2 cellular contexts compared by ENCODE assay signal in the genomic region with DNA sequence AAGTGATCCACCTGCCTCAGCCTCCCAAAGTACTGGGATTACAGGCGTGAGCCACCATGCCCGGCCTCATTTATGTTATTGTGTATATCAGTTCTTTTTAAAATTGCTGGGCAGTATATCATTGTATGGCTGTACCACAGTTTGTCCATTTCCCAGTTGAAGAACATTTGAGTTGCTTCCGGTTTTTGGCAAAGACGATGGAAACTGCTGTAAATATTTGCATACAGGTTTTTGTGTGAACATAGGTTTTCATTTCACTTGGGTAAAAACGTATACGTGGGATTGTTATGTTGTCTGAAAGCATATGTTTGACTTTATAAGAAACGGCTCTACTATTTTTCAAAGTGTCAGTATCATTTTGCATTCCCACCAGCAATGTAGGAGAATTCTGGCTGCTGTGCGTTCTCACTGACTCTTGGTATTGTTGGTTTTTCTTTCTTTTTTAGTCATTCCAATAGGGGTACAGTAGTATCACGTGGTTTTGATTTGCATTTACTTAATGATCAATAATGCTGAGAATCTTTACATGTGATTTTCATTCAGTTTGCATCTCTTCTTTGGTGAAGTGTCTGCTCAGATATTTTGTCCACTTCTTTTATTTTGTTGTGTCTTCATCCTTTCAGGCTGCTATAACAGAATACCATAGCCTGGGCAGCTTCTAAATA.
A peak's percentile ranks its signal among the peaks of the same experiment; 100 is the strongest.
TF ChIP-seq lines count a peak whose summit lies in the region.

No MANE protein-coding gene starts in this region.

TF ChIP-seq in HepG2, 621 proteins besides CTCF, POLR2A, EP300 and RAD21 (continues in another document):
- TF ChIP-seq, protein P1, sequence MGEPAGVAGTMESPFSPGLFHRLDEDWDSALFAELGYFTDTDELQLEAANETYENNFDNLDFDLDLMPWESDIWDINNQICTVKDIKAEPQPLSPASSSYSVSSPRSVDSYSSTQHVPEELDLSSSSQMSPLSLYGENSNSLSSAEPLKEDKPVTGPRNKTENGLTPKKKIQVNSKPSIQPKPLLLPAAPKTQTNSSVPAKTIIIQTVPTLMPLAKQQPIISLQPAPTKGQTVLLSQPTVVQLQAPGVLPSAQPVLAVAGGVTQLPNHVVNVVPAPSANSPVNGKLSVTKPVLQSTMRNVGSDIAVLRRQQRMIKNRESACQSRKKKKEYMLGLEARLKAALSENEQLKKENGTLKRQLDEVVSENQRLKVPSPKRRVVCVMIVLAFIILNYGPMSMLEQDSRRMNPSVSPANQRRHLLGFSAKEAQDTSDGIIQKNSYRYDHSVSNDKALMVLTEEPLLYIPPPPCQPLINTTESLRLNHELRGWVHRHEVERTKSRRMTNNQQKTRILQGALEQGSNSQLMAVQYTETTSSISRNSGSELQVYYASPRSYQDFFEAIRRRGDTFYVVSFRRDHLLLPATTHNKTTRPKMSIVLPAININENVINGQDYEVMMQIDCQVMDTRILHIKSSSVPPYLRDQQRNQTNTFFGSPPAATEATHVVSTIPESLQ (CRISPR knock-in tag; conservative IDR thresholded peaks at IDR 0.05): no peak
- TF ChIP-seq SP4 (CRISPR knock-in tag; IDR thresholded peaks at IDR 0.05): no peak
- no peak for TF ChIP-seq ATF1 (CRISPR knock-in tag; IDR thresholded peaks at IDR 0.05)
- no peak for TF ChIP-seq KLF12 (CRISPR knock-in tag; IDR thresholded peaks at IDR 0.05; ENCODE audit: borderline replicate concordance)
- TF ChIP-seq, protein P2, sequence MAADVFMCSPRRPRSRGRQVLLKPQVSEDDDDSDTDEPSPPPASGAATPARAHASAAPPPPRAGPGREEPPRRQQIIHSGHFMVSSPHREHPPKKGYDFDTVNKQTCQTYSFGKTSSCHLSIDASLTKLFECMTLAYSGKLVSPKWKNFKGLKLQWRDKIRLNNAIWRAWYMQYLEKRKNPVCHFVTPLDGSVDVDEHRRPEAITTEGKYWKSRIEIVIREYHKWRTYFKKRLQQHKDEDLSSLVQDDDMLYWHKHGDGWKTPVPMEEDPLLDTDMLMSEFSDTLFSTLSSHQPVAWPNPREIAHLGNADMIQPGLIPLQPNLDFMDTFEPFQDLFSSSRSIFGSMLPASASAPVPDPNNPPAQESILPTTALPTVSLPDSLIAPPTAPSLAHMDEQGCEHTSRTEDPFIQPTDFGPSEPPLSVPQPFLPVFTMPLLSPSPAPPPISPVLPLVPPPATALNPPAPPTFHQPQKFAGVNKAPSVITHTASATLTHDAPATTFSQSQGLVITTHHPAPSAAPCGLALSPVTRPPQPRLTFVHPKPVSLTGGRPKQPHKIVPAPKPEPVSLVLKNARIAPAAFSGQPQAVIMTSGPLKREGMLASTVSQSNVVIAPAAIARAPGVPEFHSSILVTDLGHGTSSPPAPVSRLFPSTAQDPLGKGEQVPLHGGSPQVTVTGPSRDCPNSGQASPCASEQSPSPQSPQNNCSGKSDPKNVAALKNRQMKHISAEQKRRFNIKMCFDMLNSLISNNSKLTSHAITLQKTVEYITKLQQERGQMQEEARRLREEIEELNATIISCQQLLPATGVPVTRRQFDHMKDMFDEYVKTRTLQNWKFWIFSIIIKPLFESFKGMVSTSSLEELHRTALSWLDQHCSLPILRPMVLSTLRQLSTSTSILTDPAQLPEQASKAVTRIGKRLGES (CRISPR knock-in tag; IDR thresholded peaks at IDR 0.05; ENCODE audit: borderline replicate concordance): no peak
- TF ChIP-seq, protein P3, sequence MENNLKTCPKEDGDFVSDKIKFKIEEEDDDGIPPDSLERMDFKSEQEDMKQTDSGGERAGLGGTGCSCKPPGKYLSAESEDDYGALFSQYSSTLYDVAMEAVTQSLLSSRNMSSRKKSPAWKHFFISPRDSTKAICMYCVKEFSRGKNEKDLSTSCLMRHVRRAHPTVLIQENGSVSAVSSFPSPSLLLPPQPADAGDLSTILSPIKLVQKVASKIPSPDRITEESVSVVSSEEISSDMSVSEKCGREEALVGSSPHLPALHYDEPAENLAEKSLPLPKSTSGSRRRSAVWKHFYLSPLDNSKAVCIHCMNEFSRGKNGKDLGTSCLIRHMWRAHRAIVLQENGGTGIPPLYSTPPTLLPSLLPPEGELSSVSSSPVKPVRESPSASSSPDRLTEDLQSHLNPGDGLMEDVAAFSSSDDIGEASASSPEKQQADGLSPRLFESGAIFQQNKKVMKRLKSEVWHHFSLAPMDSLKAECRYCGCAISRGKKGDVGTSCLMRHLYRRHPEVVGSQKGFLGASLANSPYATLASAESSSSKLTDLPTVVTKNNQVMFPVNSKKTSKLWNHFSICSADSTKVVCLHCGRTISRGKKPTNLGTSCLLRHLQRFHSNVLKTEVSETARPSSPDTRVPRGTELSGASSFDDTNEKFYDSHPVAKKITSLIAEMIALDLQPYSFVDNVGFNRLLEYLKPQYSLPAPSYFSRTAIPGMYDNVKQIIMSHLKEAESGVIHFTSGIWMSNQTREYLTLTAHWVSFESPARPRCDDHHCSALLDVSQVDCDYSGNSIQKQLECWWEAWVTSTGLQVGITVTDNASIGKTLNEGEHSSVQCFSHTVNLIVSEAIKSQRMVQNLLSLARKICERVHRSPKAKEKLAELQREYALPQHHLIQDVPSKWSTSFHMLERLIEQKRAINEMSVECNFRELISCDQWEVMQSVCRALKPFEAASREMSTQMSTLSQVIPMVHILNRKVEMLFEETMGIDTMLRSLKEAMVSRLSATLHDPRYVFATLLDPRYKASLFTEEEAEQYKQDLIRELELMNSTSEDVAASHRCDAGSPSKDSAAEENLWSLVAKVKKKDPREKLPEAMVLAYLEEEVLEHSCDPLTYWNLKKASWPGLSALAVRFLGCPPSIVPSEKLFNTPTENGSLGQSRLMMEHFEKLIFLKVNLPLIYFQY (CRISPR knock-in tag; IDR thresholded peaks at IDR 0.05; ENCODE audit: borderline replicate concordance): no peak
- no peak for TF ChIP-seq ZNF460 (CRISPR knock-in tag; IDR thresholded peaks at IDR 0.05; ENCODE audit: borderline replicate concordance)
- TF ChIP-seq, protein P4, sequence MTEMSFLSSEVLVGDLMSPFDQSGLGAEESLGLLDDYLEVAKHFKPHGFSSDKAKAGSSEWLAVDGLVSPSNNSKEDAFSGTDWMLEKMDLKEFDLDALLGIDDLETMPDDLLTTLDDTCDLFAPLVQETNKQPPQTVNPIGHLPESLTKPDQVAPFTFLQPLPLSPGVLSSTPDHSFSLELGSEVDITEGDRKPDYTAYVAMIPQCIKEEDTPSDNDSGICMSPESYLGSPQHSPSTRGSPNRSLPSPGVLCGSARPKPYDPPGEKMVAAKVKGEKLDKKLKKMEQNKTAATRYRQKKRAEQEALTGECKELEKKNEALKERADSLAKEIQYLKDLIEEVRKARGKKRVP (CRISPR knock-in tag; IDR thresholded peaks at IDR 0.05): no peak
- TF ChIP-seq, protein P5, sequence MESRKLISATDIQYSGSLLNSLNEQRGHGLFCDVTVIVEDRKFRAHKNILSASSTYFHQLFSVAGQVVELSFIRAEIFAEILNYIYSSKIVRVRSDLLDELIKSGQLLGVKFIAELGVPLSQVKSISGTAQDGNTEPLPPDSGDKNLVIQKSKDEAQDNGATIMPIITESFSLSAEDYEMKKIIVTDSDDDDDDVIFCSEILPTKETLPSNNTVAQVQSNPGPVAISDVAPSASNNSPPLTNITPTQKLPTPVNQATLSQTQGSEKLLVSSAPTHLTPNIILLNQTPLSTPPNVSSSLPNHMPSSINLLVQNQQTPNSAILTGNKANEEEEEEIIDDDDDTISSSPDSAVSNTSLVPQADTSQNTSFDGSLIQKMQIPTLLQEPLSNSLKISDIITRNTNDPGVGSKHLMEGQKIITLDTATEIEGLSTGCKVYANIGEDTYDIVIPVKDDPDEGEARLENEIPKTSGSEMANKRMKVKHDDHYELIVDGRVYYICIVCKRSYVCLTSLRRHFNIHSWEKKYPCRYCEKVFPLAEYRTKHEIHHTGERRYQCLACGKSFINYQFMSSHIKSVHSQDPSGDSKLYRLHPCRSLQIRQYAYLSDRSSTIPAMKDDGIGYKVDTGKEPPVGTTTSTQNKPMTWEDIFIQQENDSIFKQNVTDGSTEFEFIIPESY (CRISPR knock-in tag; IDR thresholded peaks at IDR 0.05): no peak
- TF ChIP-seq SMAD3 (CRISPR knock-in tag; IDR thresholded peaks at IDR 0.05): no peak
- TF ChIP-seq REPIN1 (CRISPR knock-in tag; IDR thresholded peaks at IDR 0.05; ENCODE audit: borderline replicate concordance, low read depth): no peak

TF ChIP-seq in GM12878, 131 proteins besides CTCF, POLR2A, EP300 and RAD21 (continues in another document):
- TF ChIP-seq, protein P6, sequence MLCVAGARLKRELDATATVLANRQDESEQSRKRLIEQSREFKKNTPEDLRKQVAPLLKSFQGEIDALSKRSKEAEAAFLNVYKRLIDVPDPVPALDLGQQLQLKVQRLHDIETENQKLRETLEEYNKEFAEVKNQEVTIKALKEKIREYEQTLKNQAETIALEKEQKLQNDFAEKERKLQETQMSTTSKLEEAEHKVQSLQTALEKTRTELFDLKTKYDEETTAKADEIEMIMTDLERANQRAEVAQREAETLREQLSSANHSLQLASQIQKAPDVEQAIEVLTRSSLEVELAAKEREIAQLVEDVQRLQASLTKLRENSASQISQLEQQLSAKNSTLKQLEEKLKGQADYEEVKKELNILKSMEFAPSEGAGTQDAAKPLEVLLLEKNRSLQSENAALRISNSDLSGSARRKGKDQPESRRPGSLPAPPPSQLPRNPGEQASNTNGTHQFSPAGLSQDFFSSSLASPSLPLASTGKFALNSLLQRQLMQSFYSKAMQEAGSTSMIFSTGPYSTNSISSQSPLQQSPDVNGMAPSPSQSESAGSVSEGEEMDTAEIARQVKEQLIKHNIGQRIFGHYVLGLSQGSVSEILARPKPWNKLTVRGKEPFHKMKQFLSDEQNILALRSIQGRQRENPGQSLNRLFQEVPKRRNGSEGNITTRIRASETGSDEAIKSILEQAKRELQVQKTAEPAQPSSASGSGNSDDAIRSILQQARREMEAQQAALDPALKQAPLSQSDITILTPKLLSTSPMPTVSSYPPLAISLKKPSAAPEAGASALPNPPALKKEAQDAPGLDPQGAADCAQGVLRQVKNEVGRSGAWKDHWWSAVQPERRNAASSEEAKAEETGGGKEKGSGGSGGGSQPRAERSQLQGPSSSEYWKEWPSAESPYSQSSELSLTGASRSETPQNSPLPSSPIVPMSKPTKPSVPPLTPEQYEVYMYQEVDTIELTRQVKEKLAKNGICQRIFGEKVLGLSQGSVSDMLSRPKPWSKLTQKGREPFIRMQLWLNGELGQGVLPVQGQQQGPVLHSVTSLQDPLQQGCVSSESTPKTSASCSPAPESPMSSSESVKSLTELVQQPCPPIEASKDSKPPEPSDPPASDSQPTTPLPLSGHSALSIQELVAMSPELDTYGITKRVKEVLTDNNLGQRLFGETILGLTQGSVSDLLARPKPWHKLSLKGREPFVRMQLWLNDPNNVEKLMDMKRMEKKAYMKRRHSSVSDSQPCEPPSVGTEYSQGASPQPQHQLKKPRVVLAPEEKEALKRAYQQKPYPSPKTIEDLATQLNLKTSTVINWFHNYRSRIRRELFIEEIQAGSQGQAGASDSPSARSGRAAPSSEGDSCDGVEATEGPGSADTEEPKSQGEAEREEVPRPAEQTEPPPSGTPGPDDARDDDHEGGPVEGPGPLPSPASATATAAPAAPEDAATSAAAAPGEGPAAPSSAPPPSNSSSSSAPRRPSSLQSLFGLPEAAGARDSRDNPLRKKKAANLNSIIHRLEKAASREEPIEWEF (IDR thresholded peaks at IDR 0.05; ENCODE audit: insufficient replicate concordance, low read depth, low read length): peak; percentile 31
- TF ChIP-seq TBL1XR1 (IDR thresholded peaks at IDR 0.05; ENCODE audit: low read depth, low read length) (no peak), MEF2B (IDR thresholded peaks at IDR 0.05; ENCODE audit: partially characterized antibody, poor library complexity, severe bottlenecking) (no peak), TCF7 (IDR thresholded peaks at IDR 0.05; ENCODE audit: borderline replicate concordance) (no peak)
- TF ChIP-seq, protein P7, sequence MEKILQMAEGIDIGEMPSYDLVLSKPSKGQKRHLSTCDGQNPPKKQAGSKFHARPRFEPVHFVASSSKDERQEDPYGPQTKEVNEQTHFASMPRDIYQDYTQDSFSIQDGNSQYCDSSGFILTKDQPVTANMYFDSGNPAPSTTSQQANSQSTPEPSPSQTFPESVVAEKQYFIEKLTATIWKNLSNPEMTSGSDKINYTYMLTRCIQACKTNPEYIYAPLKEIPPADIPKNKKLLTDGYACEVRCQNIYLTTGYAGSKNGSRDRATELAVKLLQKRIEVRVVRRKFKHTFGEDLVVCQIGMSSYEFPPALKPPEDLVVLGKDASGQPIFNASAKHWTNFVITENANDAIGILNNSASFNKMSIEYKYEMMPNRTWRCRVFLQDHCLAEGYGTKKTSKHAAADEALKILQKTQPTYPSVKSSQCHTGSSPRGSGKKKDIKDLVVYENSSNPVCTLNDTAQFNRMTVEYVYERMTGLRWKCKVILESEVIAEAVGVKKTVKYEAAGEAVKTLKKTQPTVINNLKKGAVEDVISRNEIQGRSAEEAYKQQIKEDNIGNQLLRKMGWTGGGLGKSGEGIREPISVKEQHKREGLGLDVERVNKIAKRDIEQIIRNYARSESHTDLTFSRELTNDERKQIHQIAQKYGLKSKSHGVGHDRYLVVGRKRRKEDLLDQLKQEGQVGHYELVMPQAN (conservative IDR thresholded peaks at IDR 0.05): no peak
- TF ChIP-seq, protein P8, sequence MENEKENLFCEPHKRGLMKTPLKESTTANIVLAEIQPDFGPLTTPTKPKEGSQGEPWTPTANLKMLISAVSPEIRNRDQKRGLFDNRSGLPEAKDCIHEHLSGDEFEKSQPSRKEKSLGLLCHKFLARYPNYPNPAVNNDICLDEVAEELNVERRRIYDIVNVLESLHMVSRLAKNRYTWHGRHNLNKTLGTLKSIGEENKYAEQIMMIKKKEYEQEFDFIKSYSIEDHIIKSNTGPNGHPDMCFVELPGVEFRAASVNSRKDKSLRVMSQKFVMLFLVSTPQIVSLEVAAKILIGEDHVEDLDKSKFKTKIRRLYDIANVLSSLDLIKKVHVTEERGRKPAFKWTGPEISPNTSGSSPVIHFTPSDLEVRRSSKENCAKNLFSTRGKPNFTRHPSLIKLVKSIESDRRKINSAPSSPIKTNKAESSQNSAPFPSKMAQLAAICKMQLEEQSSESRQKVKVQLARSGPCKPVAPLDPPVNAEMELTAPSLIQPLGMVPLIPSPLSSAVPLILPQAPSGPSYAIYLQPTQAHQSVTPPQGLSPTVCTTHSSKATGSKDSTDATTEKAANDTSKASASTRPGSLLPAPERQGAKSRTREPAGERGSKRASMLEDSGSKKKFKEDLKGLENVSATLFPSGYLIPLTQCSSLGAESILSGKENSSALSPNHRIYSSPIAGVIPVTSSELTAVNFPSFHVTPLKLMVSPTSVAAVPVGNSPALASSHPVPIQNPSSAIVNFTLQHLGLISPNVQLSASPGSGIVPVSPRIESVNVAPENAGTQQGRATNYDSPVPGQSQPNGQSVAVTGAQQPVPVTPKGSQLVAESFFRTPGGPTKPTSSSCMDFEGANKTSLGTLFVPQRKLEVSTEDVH (IDR thresholded peaks at IDR 0.05; ENCODE audit: low read depth, partially characterized antibody): no peak
- TF ChIP-seq, protein P9, sequence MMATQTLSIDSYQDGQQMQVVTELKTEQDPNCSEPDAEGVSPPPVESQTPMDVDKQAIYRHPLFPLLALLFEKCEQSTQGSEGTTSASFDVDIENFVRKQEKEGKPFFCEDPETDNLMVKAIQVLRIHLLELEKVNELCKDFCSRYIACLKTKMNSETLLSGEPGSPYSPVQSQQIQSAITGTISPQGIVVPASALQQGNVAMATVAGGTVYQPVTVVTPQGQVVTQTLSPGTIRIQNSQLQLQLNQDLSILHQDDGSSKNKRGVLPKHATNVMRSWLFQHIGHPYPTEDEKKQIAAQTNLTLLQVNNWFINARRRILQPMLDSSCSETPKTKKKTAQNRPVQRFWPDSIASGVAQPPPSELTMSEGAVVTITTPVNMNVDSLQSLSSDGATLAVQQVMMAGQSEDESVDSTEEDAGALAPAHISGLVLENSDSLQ (IDR thresholded peaks at IDR 0.05): no peak
- TF ChIP-seq, protein P10, sequence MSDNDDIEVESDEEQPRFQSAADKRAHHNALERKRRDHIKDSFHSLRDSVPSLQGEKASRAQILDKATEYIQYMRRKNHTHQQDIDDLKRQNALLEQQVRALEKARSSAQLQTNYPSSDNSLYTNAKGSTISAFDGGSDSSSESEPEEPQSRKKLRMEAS (IDR thresholded peaks at IDR 0.05; ENCODE audit: low read depth, low read length): no peak
